Comparison of ENCODE assay signal across 14 cellular contexts in the genomic region with DNA sequence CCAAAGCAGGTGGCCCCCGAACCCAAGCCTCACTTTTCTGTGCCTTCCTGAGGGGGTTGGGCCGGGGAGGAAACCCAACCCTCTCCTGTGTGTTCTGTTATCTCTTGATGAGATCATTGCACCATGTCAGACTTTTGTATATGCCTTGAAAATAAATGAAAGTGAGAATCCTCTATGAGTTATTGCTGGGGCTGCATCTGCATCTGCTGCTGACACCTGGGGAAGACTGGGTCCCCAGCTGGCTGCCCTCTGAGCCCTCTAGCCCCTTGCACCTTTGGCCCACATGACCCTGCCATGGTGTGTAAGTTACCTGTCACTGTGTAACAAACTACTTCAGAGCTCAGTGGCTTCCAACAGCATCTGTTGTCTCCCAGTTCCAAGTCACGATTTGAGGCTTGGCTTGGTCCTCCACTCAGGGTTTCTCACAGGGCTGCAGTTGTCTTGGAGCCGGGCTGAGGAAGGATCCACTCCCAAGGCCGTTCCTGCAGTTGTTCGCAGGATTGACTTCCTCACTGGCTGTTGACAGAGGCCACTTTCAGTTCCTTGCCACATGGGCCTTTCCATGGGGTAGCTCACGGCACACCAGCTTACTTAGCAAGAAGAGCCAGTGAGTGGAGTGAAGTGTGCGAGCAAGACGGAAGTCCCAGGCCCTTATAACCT. TPM values are rescaled to one million over a fixed set of nuclear protein-coding genes. Genes with fewer than 3 reads are reported as not detected.
DNase-seq lines count a peak whose midpoint lies in the region; ATAC-seq, FAIRE-seq and TF ChIP-seq lines count a peak whose summit lies in the region.
"Had no signal": no experiment of that assay in that cellular context is flagged by ENCODE, and none has a peak within 500 bp of the region (broad histone marks: within the 10 kb centered on the region; RNA-seq: fewer than 3 reads in every experiment).

No MANE protein-coding gene starts in this region.

- peaks cover 17% of the 10 kb centered on the region for H3K36me3 Mint-ChIP-seq in dendritic cell treated with granulocyte-macrophage colony-stimulating factor and Interleukin-4, amounts not matched to agents 40 ng/mL and 50 ng/mL, for 4 days (ENCODE audit: low read depth)
- H3K36me3 Mint-ChIP-seq: natural killer cell had no signal

- intact Hi-C loops in dendritic cell treated with granulocyte-macrophage colony-stimulating factor and Interleukin-4, amounts not matched to agents 40 ng/mL and 50 ng/mL, for 4 days (cut with micrococcal nuclease) = loop anchor here (10.0 kb wide), 1 partner anchor 77 kb away; no protein-coding TSS in a partner anchor
- intact Hi-C loops in posterior vena cava (cut with DNase I) = loop anchor here in 1 of 2 donors (5.0 to 10.0 kb wide), 2 partner anchors 66 to 513 kb away; no protein-coding TSS in a partner anchor
- intact Hi-C loops in PC-3 (cut with micrococcal nuclease) = loop anchor here (2.0 to 5.0 kb wide), 2 partner anchors 351 to 517 kb away; no protein-coding TSS in a partner anchor

- H3K4me2 ChIP-seq in KMS-11 (peak overlapping the region; percentile 16; the same call in 1 of the 2 replicates), PC-3 (ENCODE audit: low read length) (no peak overlapping the region)

- CTCF ChIA-PET in PC-3 (lab: Charles Lee) = no interaction called here

- H3K27me3 Mint-ChIP-seq in dendritic cell treated with granulocyte-macrophage colony-stimulating factor and Interleukin-4, amounts not matched to agents 40 ng/mL and 50 ng/mL, for 4 days = no peaks in the 10 kb centered on the region

- H3K36me3 ChIP-seq in KMS-11 (ENCODE audit: insufficient read depth) = no peaks in the 10 kb centered on the region
- H3K36me3 ChIP-seq in PC-3 (ENCODE audit: low read depth, low read length) = peaks cover 6% of the 10 kb centered on the region; the same call in 1 of the 2 replicates
- H3K36me3 ChIP-seq: gastroesophageal sphincter had no signal

- no peaks in the 10 kb centered on the region for H4K20me1 ChIP-seq in KMS-11 (ENCODE audit: insufficient read depth)
- H4K20me1 ChIP-seq in PC-3 (ENCODE audit: low read length) = no peaks in the 10 kb centered on the region

- peak overlapping the region; percentile 3; the same call in 1 of the 2 replicates for H3K27ac ChIP-seq in KMS-11
- no peak overlapping the region for H3K27ac ChIP-seq in PC-3 (ENCODE audit: low read length)
- H3K27ac ChIP-seq: body of pancreas, gastroesophageal sphincter had no signal

- no peaks in the 10 kb centered on the region for H3K9me2 ChIP-seq in PC-3 (replicated peaks; ENCODE audit: low read length)

- H3K4me1 Mint-ChIP-seq in dendritic cell treated with granulocyte-macrophage colony-stimulating factor and Interleukin-4, amounts not matched to agents 40 ng/mL and 50 ng/mL, for 4 days (ENCODE audit: low read depth) = peaks cover 41% of the 10 kb centered on the region
- H3K4me1 Mint-ChIP-seq: natural killer cell had no signal

- no peaks in the 10 kb centered on the region for H3F3A ChIP-seq in PC-3 (ENCODE audit: low read length, unreplicated experiment)

- POLR2A ChIA-PET in PC-3 (lab: Charles Lee; ENCODE audit: unreplicated experiment) = no interaction called here

- no peaks in the 10 kb centered on the region for H3K9me3 ChIP-seq in PC-3 (ENCODE audit: low read length)
- H3K9me3 ChIP-seq: body of pancreas, gastroesophageal sphincter had no signal

- no TSS peak for BruUV-seq in PC-3 (replicated peaks; lab: Mats Ljungman, UMichigan)

- H3K27ac Mint-ChIP-seq in dendritic cell treated with granulocyte-macrophage colony-stimulating factor and Interleukin-4, amounts not matched to agents 40 ng/mL and 50 ng/mL, for 4 days = peak overlapping the region; percentile 86

- H2AFZ ChIP-seq in KMS-11 (ENCODE audit: low read depth) (no peak overlapping the region), PC-3 (ENCODE audit: low read length) (no peak overlapping the region)

- TF ChIP-seq POLR2A in GM12891 (IDR thresholded peaks at IDR 0.05; ENCODE audit: low read depth, low read length) = no peak

- H3K27me3 ChIP-seq in KMS-11 (ENCODE audit: insufficient read depth, low read depth) = no peaks in the 10 kb centered on the region
- no peaks in the 10 kb centered on the region for H3K27me3 ChIP-seq in PC-3 (ENCODE audit: low read length)
- H3K27me3 ChIP-seq: body of pancreas, gastroesophageal sphincter had no signal

- peak overlapping the region; percentile 13 for H3K4me3 Mint-ChIP-seq in dendritic cell treated with granulocyte-macrophage colony-stimulating factor and Interleukin-4, amounts not matched to agents 40 ng/mL and 50 ng/mL, for 4 days
- H3K4me3 Mint-ChIP-seq: natural killer cell had no signal

- FAIRE-seq in GM12891 (lab: Jason Lieb, UNC) (peak; percentile 71), urothelium cell line (lab: Jason Lieb, UNC) (no peak)
- FAIRE-seq: K562 had no signal

- no peaks in the 10 kb centered on the region for H3K79me2 ChIP-seq in KMS-11 (ENCODE audit: insufficient read depth, low read depth)
- H3K79me2 ChIP-seq in PC-3 (ENCODE audit: low read length) = no peaks in the 10 kb centered on the region

- H3K9me3 Mint-ChIP-seq in dendritic cell treated with granulocyte-macrophage colony-stimulating factor and Interleukin-4, amounts not matched to agents 40 ng/mL and 50 ng/mL, for 4 days = no peaks in the 10 kb centered on the region
- H3K9me3 Mint-ChIP-seq: natural killer cell had no signal

- ATAC-seq in PC-3 = no peak
- ATAC-seq: body of pancreas, gastroesophageal sphincter, K562, natural killer cell had no signal

- DNase-seq in GM12891 (ENCODE audit: insufficient read length, low spot score) (peak; percentile 35), posterior vena cava (ENCODE audit: low spot score) (peak; percentile 82), PC-3 (no peak), NCI-H2107 treated with DMSO at 0.1 percent for 48 hours (lab: John Stamatoyannopoulos, UW; ENCODE audit: unreplicated experiment) (no peak), GOT3 (lab: John Stamatoyannopoulos, UW) (no peak), urothelium cell line (ENCODE audit: low spot score) (no peak)
- DNase-seq: effector CD8-positive, alpha-beta T cell; natural killer cell; NCI-H2029 treated with DMSO at 0.1 percent for 48 hours had no signal

- H3K4me1 ChIP-seq in KMS-11 (ENCODE audit: low read depth, poor library complexity, severe bottlenecking) (peaks cover 25% of the 10 kb centered on the region), PC-3 (ENCODE audit: insufficient read depth, low read length) (peaks cover 26% of the 10 kb centered on the region)
- H3K4me1 ChIP-seq: gastroesophageal sphincter had no signal

- H3K4me3 ChIP-seq in KMS-11 (IDR thresholded peaks at IDR 0.05; ENCODE audit: insufficient read depth, low read depth, low read length) (no peak overlapping the region), PC-3 (ENCODE audit: low read length) (no peak overlapping the region)
- H3K4me3 ChIP-seq: body of pancreas, gastroesophageal sphincter, K562 had no signal

- H3K9ac ChIP-seq in KMS-11 (no peak overlapping the region), PC-3 (ENCODE audit: low read length) (no peak overlapping the region)

- TF ChIP-seq CTCF in KMS-11 (conservative IDR thresholded peaks at IDR 0.05; ENCODE audit: low read depth, low read length) = no peak
- no peak for TF ChIP-seq CTCF in PC-3 (conservative IDR thresholded peaks at IDR 0.05; ENCODE audit: low read depth, low read length)

TF ChIP-seq in GM12891, 5 proteins besides CTCF, POLR2A, EP300 and RAD21:
- no peak for TF ChIP-seq POU2F2 (IDR thresholded peaks at IDR 0.05; ENCODE audit: low read depth, low read length)
- TF ChIP-seq SPI1 (IDR thresholded peaks at IDR 0.05; ENCODE audit: low read depth, low read length) = peak; percentile 44; the same call in 1 of the 2 replicates

RNA-seq across cellular contexts. Expression of a gene that starts 13.5 kb away (rescaled TPM):
- 26.7 TPM for polyA plus RNA-seq in GM12891 (2012; ENCODE audit: low read depth, missing spikeins)
- total RNA-seq in posterior vena cava (10 to 100 TPM; 27.0 to 27.8 TPM), PC-3 (2014; rRNA removed) (13.0 and 14.9 TPM in 2 replicates)

RNA-seq across cellular contexts. Expression of a gene that starts 32.9 kb away (rescaled TPM):
- 4.6 TPM for polyA plus RNA-seq in GM12891 (2012; ENCODE audit: low read depth, missing spikeins)
- total RNA-seq in posterior vena cava (1 to 10 TPM; 2.1 to 3.4 TPM), PC-3 (2014; rRNA removed) (14.3 and 18.5 TPM in 2 replicates)

Comparison
In these comparisons a context has a peak if more than half of its experiments do, and no peak if none do; other contexts are left out.
1. DNase-seq: peak in GM12891 (single experiment) and posterior vena cava (single experiment); none in PC-3 (single experiment), NCI-H2107 treated with DMSO at 0.1 percent for 48 hours (single experiment), GOT3 (single experiment) and urothelium cell line (single experiment).